In the genomic region with DNA sequence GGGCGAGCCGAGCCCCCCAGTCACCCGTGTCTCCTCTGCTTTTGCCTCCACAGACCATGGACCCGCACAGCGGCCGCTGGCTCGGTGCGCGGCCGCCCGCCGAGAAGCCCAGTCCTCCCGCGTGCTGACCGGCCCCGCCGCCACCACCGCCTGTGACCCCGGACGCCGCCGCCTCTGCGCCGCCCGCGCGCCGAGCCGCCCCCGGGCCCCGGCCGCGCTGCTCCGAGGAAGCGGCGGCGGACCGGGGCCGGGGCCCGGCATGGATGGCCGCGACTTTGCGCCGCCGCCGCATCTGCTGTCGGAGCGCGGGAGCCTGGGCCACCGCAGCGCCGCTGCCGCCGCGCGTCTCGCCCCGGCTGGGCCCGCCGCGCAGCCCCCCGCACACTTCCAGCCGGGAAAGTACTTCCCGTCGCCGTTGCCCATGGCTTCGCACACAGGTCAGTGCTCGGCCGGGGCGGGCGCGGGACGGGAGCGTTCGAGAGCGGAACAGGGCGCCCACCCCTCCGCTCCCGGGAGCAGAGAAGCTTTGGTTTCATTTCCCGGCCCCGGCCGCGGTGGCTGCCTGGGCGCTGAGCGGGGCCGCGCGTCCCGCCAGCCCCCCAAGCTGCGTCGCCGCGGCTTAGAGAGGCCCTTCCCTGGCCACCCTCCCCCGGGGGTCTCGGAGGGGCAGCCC, we compare ENCODE assay signal across 8 cellular contexts. TPM values are rescaled to one million over a fixed set of nuclear protein-coding genes. Genes with fewer than 3 reads are reported as not detected.
DNase-seq lines count a peak whose midpoint lies in the region; ATAC-seq, FAIRE-seq and TF ChIP-seq lines count a peak whose summit lies in the region.

No MANE protein-coding gene starts in this region.

- intact Hi-C loops in spleen (cut with DNase I; ENCODE audit: low total_unique reads) (no loop called here), sciatic nerve (cut with DNase I) (no loop called here)

- H3K27me3 ChIP-seq in H7 (ENCODE audit: control insufficient read depth, insufficient read depth, low read length) (peaks cover 55% of the 10 kb centered on the region; the same call in 1 of the 2 replicates), iPS DF 6.9 (ENCODE audit: control insufficient read depth, insufficient read depth, low read length) (peaks cover 28% of the 10 kb centered on the region), spleen (replicated peaks in 1 of 7) (peaks cover 4 to 98% (median 63%) of the 10 kb centered on the region in 7 donors)

- WGBS in iPS DF 6.9 (ENCODE audit: insufficient coverage, insufficient read length): no CpG with 5 or more reads among the region's 95 CpGs
- WGBS in spleen, 5 donors: 0 to 2% (median 1%) methylated on average over 12 to 95 of the region's 95 CpGs

- TF ChIP-seq CTCF in WTC11 (IDR thresholded peaks at IDR 0.05) (no peak), spleen (IDR thresholded peaks at IDR 0.05 in 8 of 11, conservative IDR thresholded peaks at IDR 0.05 in 3 of 11) (no peak)

- H3K9me3 Mint-ChIP-seq in WTC11: no peaks in the 10 kb centered on the region

- TF ChIP-seq POLR2A in spleen (IDR thresholded peaks at IDR 0.05) (no peak), GM12891 (IDR thresholded peaks at IDR 0.05; ENCODE audit: low read depth, low read length) (no peak)

- H3K9me3 ChIP-seq in iPS DF 6.9 (ENCODE audit: control insufficient read depth, insufficient read depth, low read length) (no peaks in the 10 kb centered on the region), spleen (no peaks in the 10 kb centered on the region)

- H3K4me3 ChIP-seq in H7 (ENCODE audit: insufficient read depth, low read depth, low read length) (peak overlapping the region; percentile 47), iPS DF 6.9 (ENCODE audit: low read length) (peak overlapping the region; percentile 25; the same call in 1 of the 2 replicates), spleen (peak overlapping the region; percentile 48 to 79 (median 60))

- H3K36me3 ChIP-seq in H7 (replicated peaks; ENCODE audit: control insufficient read depth, insufficient read depth, low read length) (no peaks in the 10 kb centered on the region), iPS DF 6.9 (ENCODE audit: control insufficient read depth, insufficient read depth, low read length) (no peaks in the 10 kb centered on the region; the same call in 1 of the 2 replicates), spleen (no peaks in the 10 kb centered on the region)

- POLR2A ChIA-PET in WTC11 (lab: Charles Lee): interaction anchor here (1.8 kb wide), 1 partner anchor 58 kb away, joined by 6 read pairs; no protein-coding TSS in a partner anchor

- no peak for FAIRE-seq in GM12891 (lab: Jason Lieb, UNC)

- CTCF ChIA-PET in WTC11 (lab: Charles Lee): interaction anchor here (0.8 to 3.5 kb wide), 7 partner anchors 41 to 137 kb away, joined by 4 to 19 read pairs (median 6); no protein-coding TSS in a partner anchor

- H3K27ac ChIP-seq in iPS DF 6.9 (ENCODE audit: low read length) (no peak overlapping the region), spleen (peak overlapping the region; percentile 68 to 95 (median 90))

- peaks cover 10% of the 10 kb centered on the region for H3K4me1 ChIP-seq in iPS DF 6.9 (ENCODE audit: control insufficient read depth, insufficient read depth, low read length)
- H3K4me1 ChIP-seq in spleen: peaks cover 43 to 93% (median 76%) of the 10 kb centered on the region in 6 donors

- peak overlapping the region; percentile 74 for H3K4me3 Mint-ChIP-seq in WTC11

- H3K27ac Mint-ChIP-seq in WTC11: no peak overlapping the region

- H3K4me1 Mint-ChIP-seq in WTC11: peaks cover 55% of the 10 kb centered on the region

- H3K27me3 Mint-ChIP-seq in WTC11 (ENCODE audit: low read depth): peaks cover 76% of the 10 kb centered on the region

- no peaks in the 10 kb centered on the region for H3K36me3 Mint-ChIP-seq in WTC11

- DNase-seq in H7: peak; percentile 87
- DNase-seq in WTC11 (ENCODE audit: low spot score): peak; percentile 33
- DNase-seq in iPS DF 6.9 (ENCODE audit: low read depth, low spot score): no peak
- DNase-seq in spleen: no peak
- no peak for DNase-seq in sciatic nerve (ENCODE audit: low spot score)
- DNase-seq in NCI-H1436 treated with DMSO at 0.1 percent for 48 hours (lab: John Stamatoyannopoulos, UW): no peak
- DNase-seq in GM12891 (ENCODE audit: insufficient read length, low spot score): no peak

- no peak for ATAC-seq in WTC11
- ATAC-seq in HG02973 (IDR thresholded peaks at IDR 0.05; ENCODE audit: unreplicated experiment): no peak
- ATAC-seq in sciatic nerve: no peak

TF ChIP-seq in WTC11, 78 proteins besides CTCF, POLR2A, EP300 and RAD21:
- TF ChIP-seq NFATC4 (CRISPR knock-in tag; IDR thresholded peaks at IDR 0.05) (no peak), ZNF138 (CRISPR knock-in tag; conservative IDR thresholded peaks at IDR 0.05) (no peak), FOXJ3 (CRISPR knock-in tag; IDR thresholded peaks at IDR 0.05; ENCODE audit: borderline replicate concordance) (no peak)
- TF ChIP-seq, protein P1, sequence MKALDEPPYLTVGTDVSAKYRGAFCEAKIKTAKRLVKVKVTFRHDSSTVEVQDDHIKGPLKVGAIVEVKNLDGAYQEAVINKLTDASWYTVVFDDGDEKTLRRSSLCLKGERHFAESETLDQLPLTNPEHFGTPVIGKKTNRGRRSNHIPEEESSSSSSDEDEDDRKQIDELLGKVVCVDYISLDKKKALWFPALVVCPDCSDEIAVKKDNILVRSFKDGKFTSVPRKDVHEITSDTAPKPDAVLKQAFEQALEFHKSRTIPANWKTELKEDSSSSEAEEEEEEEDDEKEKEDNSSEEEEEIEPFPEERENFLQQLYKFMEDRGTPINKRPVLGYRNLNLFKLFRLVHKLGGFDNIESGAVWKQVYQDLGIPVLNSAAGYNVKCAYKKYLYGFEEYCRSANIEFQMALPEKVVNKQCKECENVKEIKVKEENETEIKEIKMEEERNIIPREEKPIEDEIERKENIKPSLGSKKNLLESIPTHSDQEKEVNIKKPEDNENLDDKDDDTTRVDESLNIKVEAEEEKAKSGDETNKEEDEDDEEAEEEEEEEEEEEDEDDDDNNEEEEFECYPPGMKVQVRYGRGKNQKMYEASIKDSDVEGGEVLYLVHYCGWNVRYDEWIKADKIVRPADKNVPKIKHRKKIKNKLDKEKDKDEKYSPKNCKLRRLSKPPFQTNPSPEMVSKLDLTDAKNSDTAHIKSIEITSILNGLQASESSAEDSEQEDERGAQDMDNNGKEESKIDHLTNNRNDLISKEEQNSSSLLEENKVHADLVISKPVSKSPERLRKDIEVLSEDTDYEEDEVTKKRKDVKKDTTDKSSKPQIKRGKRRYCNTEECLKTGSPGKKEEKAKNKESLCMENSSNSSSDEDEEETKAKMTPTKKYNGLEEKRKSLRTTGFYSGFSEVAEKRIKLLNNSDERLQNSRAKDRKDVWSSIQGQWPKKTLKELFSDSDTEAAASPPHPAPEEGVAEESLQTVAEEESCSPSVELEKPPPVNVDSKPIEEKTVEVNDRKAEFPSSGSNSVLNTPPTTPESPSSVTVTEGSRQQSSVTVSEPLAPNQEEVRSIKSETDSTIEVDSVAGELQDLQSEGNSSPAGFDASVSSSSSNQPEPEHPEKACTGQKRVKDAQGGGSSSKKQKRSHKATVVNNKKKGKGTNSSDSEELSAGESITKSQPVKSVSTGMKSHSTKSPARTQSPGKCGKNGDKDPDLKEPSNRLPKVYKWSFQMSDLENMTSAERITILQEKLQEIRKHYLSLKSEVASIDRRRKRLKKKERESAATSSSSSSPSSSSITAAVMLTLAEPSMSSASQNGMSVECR (CRISPR knock-in tag; IDR thresholded peaks at IDR 0.05; ENCODE audit: borderline replicate concordance): no peak

TF ChIP-seq in GM12891, 5 proteins besides CTCF, POLR2A, EP300 and RAD21:
- TF ChIP-seq TAF1 (IDR thresholded peaks at IDR 0.05; ENCODE audit: low read depth, low read length): no peak
- no peak for TF ChIP-seq POLR2AphosphoS5 (IDR thresholded peaks at IDR 0.05; ENCODE audit: low read depth, low read length)
- TF ChIP-seq PAX5 (IDR thresholded peaks at IDR 0.05; ENCODE audit: insufficient read depth, low read length, severe bottlenecking): no peak
- no peak for TF ChIP-seq POU2F2 (IDR thresholded peaks at IDR 0.05; ENCODE audit: low read depth, low read length)
- TF ChIP-seq SPI1 (IDR thresholded peaks at IDR 0.05; ENCODE audit: low read depth, low read length): no peak
TF ChIP-seq in GM12891: peak in this region for 0.

RNA-seq across cellular contexts. Expression of a gene that starts 4.4 kb away (rescaled TPM):
- total RNA-seq in H7 (2014; rRNA removed; shearing (Covaris generic)): 8.7 and 19.7 TPM in 2 replicates
- total RNA-seq in WTC11 (2021) (17.1 to 29.8 TPM (median 21.5 TPM) in 3 replicates), spleen (10 to 100 TPM in 6 of 7 donors, 1 to 10 TPM in 1; 8.7 to 20.3 (median 14.9) TPM), sciatic nerve (47.8 TPM)
- 10 to 100 TPM in 1 of 3 donors, 1 to 10 TPM in 2; 1.7 to 10.2 (median 2.0) TPM for polyA plus RNA-seq in spleen
- 0.01 TPM for polyA plus RNA-seq in GM12891 (2012; ENCODE audit: low read depth, missing spikeins)

Comparison
In these comparisons a context has a peak if more than half of its experiments do, and no peak if none do; other contexts are left out.
1. DNase-seq: peak in H7 (single experiment) and WTC11 (single experiment); none in iPS DF 6.9 (single experiment), spleen (single experiment), sciatic nerve (single experiment), NCI-H1436 treated with DMSO at 0.1 percent for 48 hours (single experiment) and GM12891 (single experiment).
2. Peak in every context shown above with its lines, with median percentiles within 50 percentile points of each other: H3K4me3 ChIP-seq.